17 cellular contexts compared by ENCODE assay signal in genomic region chr9:107044872-107045271, GRCh38.
A peak's percentile ranks its signal among the peaks of the same experiment; 100 is the strongest.
DNase-seq lines count a peak whose midpoint lies in the region; ATAC-seq, FAIRE-seq and TF ChIP-seq lines count a peak whose summit lies in the region.
"Had no signal": no experiment of that assay in that cellular context is flagged by ENCODE, and none has a peak within 500 bp of the region (broad histone marks: within the 10 kb centered on the region; RNA-seq: fewer than 3 reads in every experiment).

No MANE protein-coding gene starts in this region.

- no peaks in the 10 kb centered on the region for H3K27me3 Mint-ChIP-seq in Calu3 (ENCODE audit: unreplicated experiment)

- DNase-seq in A673 (ENCODE audit: low spot score): no peak
- peak; percentile 43 for DNase-seq in Calu3
- DNase-seq in MM.1S: no peak
- DNase-seq in bronchial epithelial cell (ENCODE audit: low read depth): no peak
- DNase-seq in T1000 (lab: John Stamatoyannopoulos, UW): no peak
- DNase-seq in NOMO-1 treated with DMSO at 0.1 percent for 48 hours (lab: John Stamatoyannopoulos, UW; ENCODE audit: unreplicated experiment): no peak
- DNase-seq in left ventricle myocardium superior: no peak
- DNase-seq in UCSD-AML1 (lab: John Stamatoyannopoulos, UW; ENCODE audit: unreplicated experiment): no peak
- DNase-seq: activated CD4-positive, alpha-beta T cell treated with anti-CD3 and anti-CD28 coated beads, Interleukin-2, amount 50 U/mL, for 4 hours; activated naive CD8-positive, alpha-beta T cell treated with anti-CD3 and anti-CD28 coated beads, Interleukin-2, amount 10 ng/mL, durations not matched to agents 7 days and 5 days; dorsolateral prefrontal cortex; IMR-90; left ventricle myocardium inferior; NCI-H2227 treated with DMSO at 0.1 percent for 48 hours; stimulated activated naive CD4-positive, alpha-beta T cell treated with Interleukin-2 at 50 U/mL for 16 hours had no signal

- H3K27ac Mint-ChIP-seq in Calu3 (ENCODE audit: unreplicated experiment): no peak overlapping the region
- H3K27ac Mint-ChIP-seq: activated naive CD8-positive, alpha-beta T cell treated with anti-CD3 and anti-CD28 coated beads, Interleukin-2, amount 10 ng/mL, durations not matched to agents 7 days and 5 days had no signal

- no peak overlapping the region for H3K9ac ChIP-seq in MM.1S (ENCODE audit: low read length)

- H3K9me2 ChIP-seq in MM.1S (replicated peaks; ENCODE audit: insufficient read depth, low read length): no peaks in the 10 kb centered on the region

- H3K36me3 ChIP-seq in A673 (ENCODE audit: insufficient read depth, low read length, poor library complexity, severe bottlenecking) (no peaks in the 10 kb centered on the region), MM.1S (replicated peaks; ENCODE audit: insufficient read depth, low read length) (no peaks in the 10 kb centered on the region), bronchial epithelial cell (ENCODE audit: control insufficient read depth, insufficient read depth, low read length) (no peaks in the 10 kb centered on the region)
- H3K36me3 ChIP-seq: left ventricle myocardium inferior, neutrophil had no signal

- no TSS peak for BruUV-seq in A673 (replicated peaks; lab: Mats Ljungman, UMichigan)
- BruUV-seq in Calu3 (replicated peaks; lab: Mats Ljungman, UMichigan): no TSS peak

- TF ChIP-seq CTCF in A673 (conservative IDR thresholded peaks at IDR 0.05; ENCODE audit: low read depth, low read length) (peak; percentile 33), Calu3 (IDR thresholded peaks at IDR 0.05; ENCODE audit: unreplicated experiment) (no peak), MM.1S (IDR thresholded peaks at IDR 0.05; ENCODE audit: low read length) (peak; percentile 31), bronchial epithelial cell (IDR thresholded peaks at IDR 0.05; ENCODE audit: insufficient read depth, low read length, severe bottlenecking) (peak; percentile 11)

- H3K4me2 ChIP-seq in MM.1S (ENCODE audit: low read depth, low read length): no peak overlapping the region

- no peak overlapping the region for H2AFZ ChIP-seq in MM.1S (ENCODE audit: low read length)

- H3K27me3 ChIP-seq in A673 (replicated peaks; ENCODE audit: insufficient read depth, low read depth, low read length, poor library complexity) (no peaks in the 10 kb centered on the region), MM.1S (replicated peaks; ENCODE audit: insufficient read depth, low read length) (no peaks in the 10 kb centered on the region), bronchial epithelial cell (ENCODE audit: control insufficient read depth, insufficient read depth, low read length) (no peaks in the 10 kb centered on the region)
- H3K27me3 ChIP-seq: neutrophil had no signal

- CTCF ChIA-PET in A673 (lab: Charles Lee) (interaction anchor here (0.6 kb wide), 1 partner anchor 77 kb away, joined by 4 read pairs; no protein-coding TSS in a partner anchor), Calu3 (lab: Charles Lee) (interaction anchor here (0.6 kb wide), 1 partner anchor 74 kb away, joined by 4 read pairs; no protein-coding TSS in a partner anchor)

- no peaks in the 10 kb centered on the region for H3K9me3 Mint-ChIP-seq in Calu3 (ENCODE audit: low read depth, unreplicated experiment)
- H3K9me3 Mint-ChIP-seq: activated naive CD8-positive, alpha-beta T cell treated with anti-CD3 and anti-CD28 coated beads, Interleukin-2, amount 10 ng/mL, durations not matched to agents 7 days and 5 days had no signal

- ATAC-seq in left ventricle myocardium superior: no peak

- peaks cover 5% of the 10 kb centered on the region for H3K36me3 Mint-ChIP-seq in Calu3 (ENCODE audit: insufficient read depth, unreplicated experiment)
- H3K36me3 Mint-ChIP-seq: activated naive CD8-positive, alpha-beta T cell treated with anti-CD3 and anti-CD28 coated beads, Interleukin-2, amount 10 ng/mL, durations not matched to agents 7 days and 5 days had no signal

- H3K4me1 Mint-ChIP-seq in Calu3 (ENCODE audit: low read depth, unreplicated experiment): peaks cover 7% of the 10 kb centered on the region
- H3K4me1 Mint-ChIP-seq: activated naive CD8-positive, alpha-beta T cell treated with anti-CD3 and anti-CD28 coated beads, Interleukin-2, amount 10 ng/mL, durations not matched to agents 7 days and 5 days had no signal

- H3K4me3 ChIP-seq in A673 (ENCODE audit: low read depth, low read length, poor library complexity, severe bottlenecking) (no peak overlapping the region), MM.1S (ENCODE audit: low read length) (no peak overlapping the region), bronchial epithelial cell (ENCODE audit: low read depth, low read length) (no peak overlapping the region)
- H3K4me3 ChIP-seq: dorsolateral prefrontal cortex, left ventricle myocardium inferior, SK-N-MC had no signal

- no peaks in the 10 kb centered on the region for H3F3A ChIP-seq in MM.1S (ENCODE audit: insufficient read depth, low read length)

- H3K27ac ChIP-seq in A673 (ENCODE audit: low read depth, low read length, poor library complexity, severe bottlenecking) (no peak overlapping the region), MM.1S (ENCODE audit: low read length) (no peak overlapping the region)
- H3K27ac ChIP-seq: dorsolateral prefrontal cortex, left ventricle myocardium inferior, neutrophil, SK-N-MC had no signal

- FAIRE-seq in bronchial epithelial cell (lab: Jason Lieb, UNC): no peak

- no peak overlapping the region for H3K4me3 Mint-ChIP-seq in Calu3 (ENCODE audit: low read depth, unreplicated experiment)
- H3K4me3 Mint-ChIP-seq: activated naive CD8-positive, alpha-beta T cell treated with anti-CD3 and anti-CD28 coated beads, Interleukin-2, amount 10 ng/mL, durations not matched to agents 7 days and 5 days had no signal

- POLR2A ChIA-PET in A673 (lab: Charles Lee; ENCODE audit: low non-redundant PET): no interaction called here

- no peaks in the 10 kb centered on the region for H3K9me3 ChIP-seq in A673 (ENCODE audit: low read depth, low read length, poor library complexity, severe bottlenecking)
- H3K9me3 ChIP-seq in MM.1S (replicated peaks; ENCODE audit: insufficient read depth, low read length): no peaks in the 10 kb centered on the region
- H3K9me3 ChIP-seq: left ventricle myocardium inferior, neutrophil had no signal

- no peaks in the 10 kb centered on the region for H3K4me1 ChIP-seq in A673 (ENCODE audit: insufficient read depth, low read length, poor library complexity, severe bottlenecking)
- peaks cover 13% of the 10 kb centered on the region for H3K4me1 ChIP-seq in MM.1S (ENCODE audit: low read length)

- no peaks in the 10 kb centered on the region for H4K20me1 ChIP-seq in MM.1S (ENCODE audit: insufficient read depth, low read length)

- no peaks in the 10 kb centered on the region for H3K79me2 ChIP-seq in MM.1S (ENCODE audit: low read length)

- intact Hi-C loops in A673 (cut with micrococcal nuclease; ENCODE audit: unreplicated experiment) (no loop called here), Calu3 (cut with micrococcal nuclease; ENCODE audit: unreplicated experiment) (loop anchor here (10.0 kb wide), 1 partner anchor 180 kb away; the partner anchor contains the start of gene ZNF462), left ventricle myocardium superior (cut with micrococcal nuclease) (no loop called here)
